Comparison of ENCODE assay signal across 1 cellular context in the genomic region with DNA sequence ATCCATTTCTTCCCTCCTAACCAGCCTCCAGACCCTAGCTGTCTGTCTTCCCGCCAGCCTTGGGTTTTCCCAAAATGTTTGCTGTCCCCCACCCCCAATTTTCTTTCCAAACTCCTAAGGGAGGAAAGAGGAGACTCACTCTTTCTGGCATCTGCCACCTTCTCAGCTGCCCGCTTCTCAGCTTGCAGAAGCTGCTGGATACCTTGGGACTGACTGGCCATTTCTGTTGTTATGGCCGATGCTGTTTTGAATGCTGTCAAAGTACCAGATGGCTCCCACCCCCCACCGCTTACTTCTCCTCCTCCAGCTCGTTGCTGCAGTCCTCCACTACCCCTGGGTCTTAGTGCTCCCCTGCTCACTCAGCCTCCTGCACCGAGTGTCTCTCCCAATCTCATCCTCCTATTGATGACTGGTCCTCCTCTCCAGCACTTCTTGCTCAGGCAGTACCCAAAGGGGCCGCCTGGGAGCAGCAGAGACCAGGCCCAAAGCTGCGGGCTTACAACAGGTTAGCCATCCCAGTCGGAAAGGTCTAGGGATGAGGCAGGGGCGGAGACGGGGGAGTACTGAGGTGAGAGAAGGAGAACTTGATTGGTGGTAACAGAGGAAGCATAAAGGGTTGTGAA.
TF ChIP-seq lines count a peak whose summit lies in the region.

A gene (minus strand): TSS at position 270 of the 623 bp plus-strand sequence. CDS start 49 bp downstream, at position 221.

TF ChIP-seq in HepG2, 621 proteins besides CTCF, POLR2A, EP300 and RAD21 (continued from another document and continues in another):
- TF ChIP-seq, protein P1, sequence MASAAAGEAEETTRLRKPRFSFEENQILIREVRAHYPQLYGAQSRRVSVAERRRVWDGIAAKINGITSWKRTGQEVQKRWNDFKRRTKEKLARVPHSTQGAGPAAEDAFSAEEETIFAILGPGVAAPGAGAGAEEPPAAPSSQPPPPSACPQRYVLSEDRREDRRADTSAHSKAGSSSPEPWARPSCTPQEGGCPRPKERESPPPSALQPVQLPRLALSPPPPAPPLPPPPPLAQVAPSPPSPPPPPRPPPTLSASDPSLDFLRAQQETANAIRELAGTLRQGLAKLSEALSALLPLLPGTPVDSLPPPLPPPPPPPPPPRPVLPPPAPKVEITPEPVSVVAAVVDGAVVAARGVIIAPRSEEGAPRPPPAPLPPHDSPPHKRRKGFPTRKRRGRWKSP (CRISPR knock-in tag; IDR thresholded peaks at IDR 0.05): peak; percentile 61; the same call in 1 of the 2 replicates
- no peak for TF ChIP-seq BRD4 (CRISPR knock-in tag; IDR thresholded peaks at IDR 0.05)
- TF ChIP-seq NR2F1 (CRISPR knock-in tag; IDR thresholded peaks at IDR 0.05): no peak
- peak; percentile 72; the same call in 1 of the 2 replicates for TF ChIP-seq AHR (CRISPR knock-in tag; IDR thresholded peaks at IDR 0.05)
- peak; percentile 46 for TF ChIP-seq FOXO1 (CRISPR knock-in tag; IDR thresholded peaks at IDR 0.05)
- TF ChIP-seq SIN3B (IDR thresholded peaks at IDR 0.05; ENCODE audit: low read length): peak; percentile 74; the same call in 1 of the 2 replicates
- no peak for TF ChIP-seq KAT2B (IDR thresholded peaks at IDR 0.05; ENCODE audit: borderline replicate concordance, low read depth, low read length)
- TF ChIP-seq, protein P2, sequence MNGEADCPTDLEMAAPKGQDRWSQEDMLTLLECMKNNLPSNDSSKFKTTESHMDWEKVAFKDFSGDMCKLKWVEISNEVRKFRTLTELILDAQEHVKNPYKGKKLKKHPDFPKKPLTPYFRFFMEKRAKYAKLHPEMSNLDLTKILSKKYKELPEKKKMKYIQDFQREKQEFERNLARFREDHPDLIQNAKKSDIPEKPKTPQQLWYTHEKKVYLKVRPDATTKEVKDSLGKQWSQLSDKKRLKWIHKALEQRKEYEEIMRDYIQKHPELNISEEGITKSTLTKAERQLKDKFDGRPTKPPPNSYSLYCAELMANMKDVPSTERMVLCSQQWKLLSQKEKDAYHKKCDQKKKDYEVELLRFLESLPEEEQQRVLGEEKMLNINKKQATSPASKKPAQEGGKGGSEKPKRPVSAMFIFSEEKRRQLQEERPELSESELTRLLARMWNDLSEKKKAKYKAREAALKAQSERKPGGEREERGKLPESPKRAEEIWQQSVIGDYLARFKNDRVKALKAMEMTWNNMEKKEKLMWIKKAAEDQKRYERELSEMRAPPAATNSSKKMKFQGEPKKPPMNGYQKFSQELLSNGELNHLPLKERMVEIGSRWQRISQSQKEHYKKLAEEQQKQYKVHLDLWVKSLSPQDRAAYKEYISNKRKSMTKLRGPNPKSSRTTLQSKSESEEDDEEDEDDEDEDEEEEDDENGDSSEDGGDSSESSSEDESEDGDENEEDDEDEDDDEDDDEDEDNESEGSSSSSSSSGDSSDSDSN (CRISPR knock-in tag; IDR thresholded peaks at IDR 0.05): peak; percentile 16; the same call in 1 of the 2 replicates
- TF ChIP-seq FOSL2 (CRISPR knock-in tag; IDR thresholded peaks at IDR 0.05): peak; percentile 63
- TF ChIP-seq, protein P3, sequence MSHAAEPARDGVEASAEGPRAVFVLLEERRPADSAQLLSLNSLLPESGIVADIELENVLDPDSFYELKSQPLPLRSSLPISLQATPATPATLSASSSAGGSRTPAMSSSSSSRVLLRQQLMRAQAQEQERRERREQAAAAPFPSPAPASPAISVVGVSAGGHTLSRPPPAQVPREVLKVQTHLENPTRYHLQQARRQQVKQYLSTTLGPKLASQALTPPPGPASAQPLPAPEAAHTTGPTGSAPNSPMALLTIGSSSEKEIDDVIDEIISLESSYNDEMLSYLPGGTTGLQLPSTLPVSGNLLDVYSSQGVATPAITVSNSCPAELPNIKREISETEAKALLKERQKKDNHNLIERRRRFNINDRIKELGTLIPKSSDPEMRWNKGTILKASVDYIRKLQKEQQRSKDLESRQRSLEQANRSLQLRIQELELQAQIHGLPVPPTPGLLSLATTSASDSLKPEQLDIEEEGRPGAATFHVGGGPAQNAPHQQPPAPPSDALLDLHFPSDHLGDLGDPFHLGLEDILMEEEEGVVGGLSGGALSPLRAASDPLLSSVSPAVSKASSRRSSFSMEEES (CRISPR knock-in tag; IDR thresholded peaks at IDR 0.05): no peak; the same call in 1 of the 2 replicates
- TF ChIP-seq ZFP41 (CRISPR knock-in tag; IDR thresholded peaks at IDR 0.05; ENCODE audit: borderline replicate concordance): no peak
- no peak for TF ChIP-seq NPAS2 (CRISPR knock-in tag; IDR thresholded peaks at IDR 0.05; ENCODE audit: borderline replicate concordance)
- peak; percentile 51; the same call in 1 of the 2 replicates for TF ChIP-seq KLF9 (CRISPR knock-in tag; IDR thresholded peaks at IDR 0.05; ENCODE audit: low read depth)
- no peak for TF ChIP-seq TEAD2 (CRISPR knock-in tag; IDR thresholded peaks at IDR 0.05)
- TF ChIP-seq CREB1 (IDR thresholded peaks at IDR 0.05): no peak
- no peak for TF ChIP-seq CREB1 (CRISPR knock-in tag; IDR thresholded peaks at IDR 0.05)
- TF ChIP-seq NFATC3 (CRISPR knock-in tag; IDR thresholded peaks at IDR 0.05): no peak
- no peak for TF ChIP-seq FOXJ3 (CRISPR knock-in tag; IDR thresholded peaks at IDR 0.05; ENCODE audit: borderline replicate concordance)
- TF ChIP-seq, protein P4, sequence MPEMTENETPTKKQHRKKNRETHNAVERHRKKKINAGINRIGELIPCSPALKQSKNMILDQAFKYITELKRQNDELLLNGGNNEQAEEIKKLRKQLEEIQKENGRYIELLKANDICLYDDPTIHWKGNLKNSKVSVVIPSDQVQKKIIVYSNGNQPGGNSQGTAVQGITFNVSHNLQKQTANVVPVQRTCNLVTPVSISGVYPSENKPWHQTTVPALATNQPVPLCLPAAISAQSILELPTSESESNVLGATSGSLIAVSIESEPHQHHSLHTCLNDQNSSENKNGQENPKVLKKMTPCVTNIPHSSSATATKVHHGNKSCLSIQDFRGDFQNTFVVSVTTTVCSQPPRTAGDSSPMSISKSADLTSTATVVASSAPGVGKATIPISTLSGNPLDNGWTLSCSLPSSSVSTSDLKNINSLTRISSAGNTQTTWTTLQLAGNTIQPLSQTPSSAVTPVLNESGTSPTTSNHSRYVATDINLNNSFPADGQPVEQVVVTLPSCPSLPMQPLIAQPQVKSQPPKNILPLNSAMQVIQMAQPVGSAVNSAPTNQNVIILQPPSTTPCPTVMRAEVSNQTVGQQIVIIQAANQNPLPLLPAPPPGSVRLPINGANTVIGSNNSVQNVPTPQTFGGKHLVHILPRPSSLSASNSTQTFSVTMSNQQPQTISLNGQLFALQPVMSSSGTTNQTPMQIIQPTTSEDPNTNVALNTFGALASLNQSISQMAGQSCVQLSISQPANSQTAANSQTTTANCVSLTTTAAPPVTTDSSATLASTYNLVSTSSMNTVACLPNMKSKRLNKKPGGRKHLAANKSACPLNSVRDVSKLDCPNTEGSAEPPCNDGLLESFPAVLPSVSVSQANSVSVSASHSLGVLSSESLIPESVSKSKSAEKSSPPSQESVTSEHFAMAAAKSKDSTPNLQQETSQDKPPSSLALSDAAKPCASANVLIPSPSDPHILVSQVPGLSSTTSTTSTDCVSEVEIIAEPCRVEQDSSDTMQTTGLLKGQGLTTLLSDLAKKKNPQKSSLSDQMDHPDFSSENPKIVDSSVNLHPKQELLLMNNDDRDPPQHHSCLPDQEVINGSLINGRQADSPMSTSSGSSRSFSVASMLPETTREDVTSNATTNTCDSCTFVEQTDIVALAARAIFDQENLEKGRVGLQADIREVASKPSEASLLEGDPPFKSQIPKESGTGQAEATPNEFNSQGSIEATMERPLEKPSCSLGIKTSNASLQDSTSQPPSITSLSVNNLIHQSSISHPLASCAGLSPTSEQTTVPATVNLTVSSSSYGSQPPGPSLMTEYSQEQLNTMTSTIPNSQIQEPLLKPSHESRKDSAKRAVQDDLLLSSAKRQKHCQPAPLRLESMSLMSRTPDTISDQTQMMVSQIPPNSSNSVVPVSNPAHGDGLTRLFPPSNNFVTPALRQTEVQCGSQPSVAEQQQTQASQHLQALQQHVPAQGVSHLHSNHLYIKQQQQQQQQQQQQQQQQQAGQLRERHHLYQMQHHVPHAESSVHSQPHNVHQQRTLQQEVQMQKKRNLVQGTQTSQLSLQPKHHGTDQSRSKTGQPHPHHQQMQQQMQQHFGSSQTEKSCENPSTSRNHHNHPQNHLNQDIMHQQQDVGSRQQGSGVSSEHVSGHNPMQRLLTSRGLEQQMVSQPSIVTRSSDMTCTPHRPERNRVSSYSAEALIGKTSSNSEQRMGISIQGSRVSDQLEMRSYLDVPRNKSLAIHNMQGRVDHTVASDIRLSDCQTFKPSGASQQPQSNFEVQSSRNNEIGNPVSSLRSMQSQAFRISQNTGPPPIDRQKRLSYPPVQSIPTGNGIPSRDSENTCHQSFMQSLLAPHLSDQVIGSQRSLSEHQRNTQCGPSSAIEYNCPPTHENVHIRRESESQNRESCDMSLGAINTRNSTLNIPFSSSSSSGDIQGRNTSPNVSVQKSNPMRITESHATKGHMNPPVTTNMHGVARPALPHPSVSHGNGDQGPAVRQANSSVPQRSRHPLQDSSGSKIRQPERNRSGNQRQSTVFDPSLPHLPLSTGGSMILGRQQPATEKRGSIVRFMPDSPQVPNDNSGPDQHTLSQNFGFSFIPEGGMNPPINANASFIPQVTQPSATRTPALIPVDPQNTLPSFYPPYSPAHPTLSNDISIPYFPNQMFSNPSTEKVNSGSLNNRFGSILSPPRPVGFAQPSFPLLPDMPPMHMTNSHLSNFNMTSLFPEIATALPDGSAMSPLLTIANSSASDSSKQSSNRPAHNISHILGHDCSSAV (CRISPR knock-in tag; IDR thresholded peaks at IDR 0.05; ENCODE audit: borderline replicate concordance): no peak
- TF ChIP-seq KAT8 (CRISPR knock-in tag; IDR thresholded peaks at IDR 0.05): peak; percentile 42; the same call in 1 of the 2 replicates
- TF ChIP-seq, protein P5, sequence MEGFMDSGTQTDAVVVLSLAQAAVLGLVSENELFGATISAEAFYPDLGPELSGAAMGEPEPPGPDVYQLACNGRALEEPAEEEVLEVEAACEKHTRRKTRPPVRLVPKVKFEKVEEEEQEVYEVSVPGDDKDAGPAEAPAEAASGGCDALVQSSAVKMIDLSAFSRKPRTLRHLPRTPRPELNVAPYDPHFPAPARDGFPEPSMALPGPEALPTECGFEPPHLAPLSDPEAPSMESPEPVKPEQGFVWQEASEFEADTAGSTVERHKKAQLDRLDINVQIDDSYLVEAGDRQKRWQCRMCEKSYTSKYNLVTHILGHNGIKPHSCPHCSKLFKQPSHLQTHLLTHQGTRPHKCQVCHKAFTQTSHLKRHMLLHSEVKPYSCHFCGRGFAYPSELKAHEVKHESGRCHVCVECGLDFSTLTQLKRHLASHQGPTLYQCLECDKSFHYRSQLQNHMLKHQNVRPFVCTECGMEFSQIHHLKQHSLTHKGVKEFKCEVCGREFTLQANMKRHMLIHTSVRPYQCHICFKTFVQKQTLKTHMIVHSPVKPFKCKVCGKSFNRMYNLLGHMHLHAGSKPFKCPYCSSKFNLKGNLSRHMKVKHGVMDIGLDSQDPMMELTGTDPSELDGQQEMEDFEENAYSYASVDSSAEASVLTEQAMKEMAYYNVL (CRISPR knock-in tag; IDR thresholded peaks at IDR 0.05; ENCODE audit: borderline replicate concordance): 0 out of 2 replicates have a peak, but pooled peaks have one; percentile 39
- TF ChIP-seq ZKSCAN5 (CRISPR knock-in tag; IDR thresholded peaks at IDR 0.05): peak; percentile 46; the same call in 1 of the 2 replicates
- no peak for TF ChIP-seq THYN1 (CRISPR knock-in tag; IDR thresholded peaks at IDR 0.05; ENCODE audit: borderline replicate concordance, low read depth)
- peak; percentile 47; the same call in 1 of the 2 replicates for TF ChIP-seq SIN3A (IDR thresholded peaks at IDR 0.05; ENCODE audit: borderline replicate concordance, low read depth, low read length)
- TF ChIP-seq ZSCAN25 (CRISPR knock-in tag; IDR thresholded peaks at IDR 0.05): peak; percentile 89
- TF ChIP-seq, protein P6, sequence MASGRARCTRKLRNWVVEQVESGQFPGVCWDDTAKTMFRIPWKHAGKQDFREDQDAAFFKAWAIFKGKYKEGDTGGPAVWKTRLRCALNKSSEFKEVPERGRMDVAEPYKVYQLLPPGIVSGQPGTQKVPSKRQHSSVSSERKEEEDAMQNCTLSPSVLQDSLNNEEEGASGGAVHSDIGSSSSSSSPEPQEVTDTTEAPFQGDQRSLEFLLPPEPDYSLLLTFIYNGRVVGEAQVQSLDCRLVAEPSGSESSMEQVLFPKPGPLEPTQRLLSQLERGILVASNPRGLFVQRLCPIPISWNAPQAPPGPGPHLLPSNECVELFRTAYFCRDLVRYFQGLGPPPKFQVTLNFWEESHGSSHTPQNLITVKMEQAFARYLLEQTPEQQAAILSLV (CRISPR knock-in tag; IDR thresholded peaks at IDR 0.05; ENCODE audit: borderline replicate concordance): no peak
- no peak for TF ChIP-seq NAIF1 (CRISPR knock-in tag; IDR thresholded peaks at IDR 0.05; ENCODE audit: borderline replicate concordance)
- no peak for TF ChIP-seq ZNF558 (CRISPR knock-in tag; IDR thresholded peaks at IDR 0.05; ENCODE audit: borderline replicate concordance)
- no peak for TF ChIP-seq ZNF7 (CRISPR knock-in tag; IDR thresholded peaks at IDR 0.05)
- no peak for TF ChIP-seq ZNF44 (CRISPR knock-in tag; IDR thresholded peaks at IDR 0.05)
- TF ChIP-seq, protein P7, sequence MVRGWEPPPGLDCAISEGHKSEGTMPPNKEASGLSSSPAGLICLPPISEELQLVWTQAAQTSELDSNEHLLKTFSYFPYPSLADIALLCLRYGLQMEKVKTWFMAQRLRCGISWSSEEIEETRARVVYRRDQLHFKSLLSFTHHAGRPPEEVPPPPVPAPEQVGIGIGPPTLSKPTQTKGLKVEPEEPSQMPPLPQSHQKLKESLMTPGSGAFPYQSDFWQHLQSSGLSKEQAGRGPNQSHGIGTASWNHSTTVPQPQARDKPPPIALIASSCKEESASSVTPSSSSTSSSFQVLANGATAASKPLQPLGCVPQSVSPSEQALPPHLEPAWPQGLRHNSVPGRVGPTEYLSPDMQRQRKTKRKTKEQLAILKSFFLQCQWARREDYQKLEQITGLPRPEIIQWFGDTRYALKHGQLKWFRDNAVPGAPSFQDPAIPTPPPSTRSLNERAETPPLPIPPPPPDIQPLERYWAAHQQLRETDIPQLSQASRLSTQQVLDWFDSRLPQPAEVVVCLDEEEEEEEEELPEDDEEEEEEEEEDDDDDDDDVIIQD (CRISPR knock-in tag; IDR thresholded peaks at IDR 0.05; ENCODE audit: low read depth): peak; percentile 63; the same call in 1 of the 2 replicates
